ENCODE assay signal across 27 cellular contexts in the genomic region with DNA sequence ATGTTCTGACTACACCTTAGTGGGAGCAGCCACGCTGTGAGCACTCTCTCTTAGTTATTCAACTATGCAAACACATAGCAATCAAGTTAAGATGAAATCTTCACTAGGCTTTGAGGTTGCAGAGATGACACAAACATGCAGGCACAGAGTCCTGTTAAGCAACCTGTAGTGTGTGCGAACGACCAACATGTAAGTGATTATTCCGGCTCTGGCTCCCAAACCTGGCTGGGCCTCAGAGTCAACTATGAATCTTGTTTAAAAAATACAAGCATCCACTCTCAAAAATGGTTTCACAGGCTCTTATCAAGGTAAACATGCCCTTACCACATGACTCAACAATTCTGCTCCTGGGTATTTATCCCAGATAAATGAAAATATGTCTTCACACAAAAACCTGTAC.
DNase-seq lines count a peak whose midpoint lies in the region; ATAC-seq, FAIRE-seq and TF ChIP-seq lines count a peak whose summit lies in the region.
"Had no signal": no experiment of that assay in that cellular context is flagged by ENCODE, and none has a peak within 500 bp of the region (broad histone marks: within the 10 kb centered on the region; RNA-seq: fewer than 3 reads in every experiment).

No MANE protein-coding gene starts in this region.

- no peak overlapping the region for H4K91ac ChIP-seq in mesenchymal stem cell (ENCODE audit: low read length)

- no peak overlapping the region for H3K18ac ChIP-seq in mesenchymal stem cell (ENCODE audit: low read depth in 1 of 2, low read length in 2 of 2)

- H2AK5ac ChIP-seq in mesenchymal stem cell (ENCODE audit: low read length, severe bottlenecking): no peak overlapping the region

- FAIRE-seq in bronchial epithelial cell (lab: Jason Lieb, UNC): no peak
- FAIRE-seq: A549, urothelium cell line had no signal

- H2BK15ac ChIP-seq in mesenchymal stem cell (ENCODE audit: low read depth, poor library complexity, severe bottlenecking): no peak overlapping the region

- H3K9me3 ChIP-seq in mesenchymal stem cell (ENCODE audit: control insufficient read depth, low read length): no peaks in the 10 kb centered on the region
- H3K9me3 ChIP-seq: A549, gastroesophageal sphincter had no signal

- no peak overlapping the region for H3K4me3 Mint-ChIP-seq in activated naive CD4-positive, alpha-beta T cell treated with anti-CD3 and anti-CD28 coated beads, Interleukin-2, amount 10 ng/mL, durations not matched to agents 7 days and 5 days
- H3K4me3 Mint-ChIP-seq: activated CD4-positive, alpha-beta T cell treated with anti-CD3 and anti-CD28 coated beads, Interleukin-2, amount 10 ng/mL, durations not matched to agents 7 days and 5 days; activated CD8-positive, alpha-beta memory T cell treated with anti-CD3 and anti-CD28 coated beads, Interleukin-2, amount 10 ng/mL, durations not matched to agents 7 days and 5 days; activated T-cell treated with anti-CD3 and anti-CD28 coated beads, Interleukin-2, amount 50 U/mL, for 4 hours; brain; nephron; WTC11 had no signal

- H3K4me3 ChIP-seq in bronchial epithelial cell (ENCODE audit: low read depth, low read length) (no peak overlapping the region), mesenchymal stem cell (ENCODE audit: insufficient read depth in 1 of 2, low read depth in 1 of 2, low read length in 2 of 2) (no peak overlapping the region)
- H3K4me3 ChIP-seq: A549, dorsolateral prefrontal cortex, gastroesophageal sphincter had no signal

- H3K27me3 ChIP-seq in bronchial epithelial cell (ENCODE audit: control insufficient read depth, insufficient read depth, low read length) (no peaks in the 10 kb centered on the region), mesenchymal stem cell (ENCODE audit: control insufficient read depth in 1 of 2, insufficient read depth in 1 of 2, low read length in 2 of 2) (peaks cover 0 to 4% of the 10 kb centered on the region in 2 experiments)
- H3K27me3 ChIP-seq: dorsolateral prefrontal cortex, gastroesophageal sphincter had no signal

- H2BK12ac ChIP-seq in mesenchymal stem cell (ENCODE audit: low read length in 2 of 2): no peak overlapping the region

- no peak overlapping the region for H3K27ac ChIP-seq in mesenchymal stem cell (ENCODE audit: low read length, poor library complexity, severe bottlenecking)
- H3K27ac ChIP-seq: dorsolateral prefrontal cortex, gastroesophageal sphincter had no signal

- H3K4ac ChIP-seq in mesenchymal stem cell (ENCODE audit: low read depth in 1 of 2, low read length in 2 of 2): no peak overlapping the region

- H2AFZ ChIP-seq in mesenchymal stem cell (ENCODE audit: low read depth, low read length): peak overlapping the region; percentile 27

- no peak overlapping the region for H4K8ac ChIP-seq in mesenchymal stem cell (ENCODE audit: low read length)

- H2BK5ac ChIP-seq in mesenchymal stem cell (ENCODE audit: low read depth, low read length, poor library complexity, severe bottlenecking): no peak overlapping the region

- no peak for DNase-seq in activated naive CD4-positive, alpha-beta T cell treated with anti-CD3 and anti-CD28 coated beads, Interleukin-2, amount 50 U/mL, for 72 hours (ENCODE audit: low spot score in 2 of 2)
- no peak for DNase-seq in activated naive CD4-positive, alpha-beta T cell treated with anti-CD3 and anti-CD28 coated beads, Interleukin-2, amount 10 ng/mL, durations not matched to agents 7 days and 5 days
- DNase-seq in NCI-H226: peak; percentile 31
- peak; percentile 26 for DNase-seq in bronchial epithelial cell (ENCODE audit: low read depth)
- no peak for DNase-seq in mesenchymal stem cell
- DNase-seq in NCI-H2029 (lab: John Stamatoyannopoulos, UW): no peak
- DNase-seq in globus pallidus (ENCODE audit: low spot score): no peak
- DNase-seq: activated CD4-positive, alpha-beta T cell treated with anti-CD3 and anti-CD28 coated beads, Interleukin-2, amount 10 ng/mL, durations not matched to agents 7 days and 5 days; activated CD8-positive, alpha-beta memory T cell treated with anti-CD3 and anti-CD28 coated beads, Interleukin-2, amount 10 ng/mL, durations not matched to agents 7 days and 5 days; activated T-cell treated with anti-CD3 and anti-CD28 coated beads, Interleukin-2, amount 50 U/mL, for 4 hours; amniotic stem cell; Calu3; dorsolateral prefrontal cortex; hippocampal formation; mammary epithelial cell; NCI-H1048; NCI-H748 treated with DMSO at 0.1 percent for 48 hours; RPMI8226; stimulated activated naive CD4-positive, alpha-beta T cell had no signal

- H3K36me3 ChIP-seq in bronchial epithelial cell (ENCODE audit: control insufficient read depth, insufficient read depth, low read length) (no peaks in the 10 kb centered on the region), mesenchymal stem cell (ENCODE audit: control insufficient read depth in 1 of 2, insufficient read depth in 2 of 2, low read depth in 1 of 2, low read length in 2 of 2) (no peaks in the 10 kb centered on the region)
- H3K36me3 ChIP-seq: gastroesophageal sphincter had no signal

- H3K27ac Mint-ChIP-seq in activated naive CD4-positive, alpha-beta T cell treated with anti-CD3 and anti-CD28 coated beads, Interleukin-2, amount 50 U/mL, for 72 hours: no peak overlapping the region
- H3K27ac Mint-ChIP-seq in activated naive CD4-positive, alpha-beta T cell treated with anti-CD3 and anti-CD28 coated beads, Interleukin-2, amount 10 ng/mL, durations not matched to agents 7 days and 5 days: no peak overlapping the region
- H3K27ac Mint-ChIP-seq: activated CD4-positive, alpha-beta T cell treated with anti-CD3 and anti-CD28 coated beads, Interleukin-2, amount 10 ng/mL, durations not matched to agents 7 days and 5 days; activated CD8-positive, alpha-beta memory T cell treated with anti-CD3 and anti-CD28 coated beads, Interleukin-2, amount 10 ng/mL, durations not matched to agents 7 days and 5 days; brain; nephron; WTC11 had no signal

- TF ChIP-seq CTCF in bronchial epithelial cell (IDR thresholded peaks at IDR 0.05; ENCODE audit: insufficient read depth, low read length, severe bottlenecking): no peak

- CTCF ChIA-PET in activated naive CD4-positive, alpha-beta T cell treated with anti-CD3 and anti-CD28 coated beads, Interleukin-2, amount 10 ng/mL, durations not matched to agents 7 days and 5 days (lab: Charles Lee): interaction anchor here (1.2 kb wide), 1 partner anchor 9 kb away, joined by 3 read pairs; no protein-coding TSS in a partner anchor

- H3K14ac ChIP-seq in mesenchymal stem cell (ENCODE audit: low read length in 2 of 2): no peak overlapping the region

- no peak overlapping the region for H3K9ac ChIP-seq in mesenchymal stem cell (ENCODE audit: low read length)

- no peaks in the 10 kb centered on the region for H3K9me3 Mint-ChIP-seq in activated naive CD4-positive, alpha-beta T cell treated with anti-CD3 and anti-CD28 coated beads, Interleukin-2, amount 50 U/mL, for 72 hours
- no peaks in the 10 kb centered on the region for H3K9me3 Mint-ChIP-seq in activated naive CD4-positive, alpha-beta T cell treated with anti-CD3 and anti-CD28 coated beads, Interleukin-2, amount 10 ng/mL, durations not matched to agents 7 days and 5 days
- H3K9me3 Mint-ChIP-seq: activated CD4-positive, alpha-beta T cell treated with anti-CD3 and anti-CD28 coated beads, Interleukin-2, amount 10 ng/mL, durations not matched to agents 7 days and 5 days; activated T-cell treated with anti-CD3 and anti-CD28 coated beads, Interleukin-2, amount 50 U/mL, for 4 hours; nephron; WTC11 had no signal

- H3K36me3 Mint-ChIP-seq in activated naive CD4-positive, alpha-beta T cell treated with anti-CD3 and anti-CD28 coated beads, Interleukin-2, amount 50 U/mL, for 72 hours: no peaks in the 10 kb centered on the region
- H3K36me3 Mint-ChIP-seq in activated naive CD4-positive, alpha-beta T cell treated with anti-CD3 and anti-CD28 coated beads, Interleukin-2, amount 10 ng/mL, durations not matched to agents 7 days and 5 days: no peaks in the 10 kb centered on the region
- H3K36me3 Mint-ChIP-seq: activated CD8-positive, alpha-beta memory T cell treated with anti-CD3 and anti-CD28 coated beads, Interleukin-2, amount 10 ng/mL, durations not matched to agents 7 days and 5 days; brain; WTC11 had no signal

- ATAC-seq in activated naive CD4-positive, alpha-beta T cell treated with anti-CD3 and anti-CD28 coated beads, Interleukin-2, amount 50 U/mL, for 72 hours: peak; percentile 55 to 71
- ATAC-seq in HG03135 (IDR thresholded peaks at IDR 0.05; ENCODE audit: unreplicated experiment): no peak
- ATAC-seq: A549; activated CD8-positive, alpha-beta memory T cell treated with anti-CD3 and anti-CD28 coated beads, Interleukin-2, amount 10 ng/mL, durations not matched to agents 7 days and 5 days; activated T-cell treated with anti-CD3 and anti-CD28 coated beads, Interleukin-2, amount 50 U/mL, for 4 hours; gastroesophageal sphincter; HCT116; WTC11 had no signal

- peaks cover 3% of the 10 kb centered on the region for H3K4me1 ChIP-seq in mesenchymal stem cell (ENCODE audit: control insufficient read depth, insufficient read depth, low read depth, low read length)

- H3K4me2 ChIP-seq in mesenchymal stem cell (ENCODE audit: low read length, poor library complexity, severe bottlenecking): no peak overlapping the region
- H3K4me2 ChIP-seq: A549 had no signal

- H3K27me3 Mint-ChIP-seq in activated naive CD4-positive, alpha-beta T cell treated with anti-CD3 and anti-CD28 coated beads, Interleukin-2, amount 10 ng/mL, durations not matched to agents 7 days and 5 days: peaks cover 7% of the 10 kb centered on the region
- H3K27me3 Mint-ChIP-seq: brain had no signal

- no peaks in the 10 kb centered on the region for H3K79me1 ChIP-seq in mesenchymal stem cell (replicated peaks; ENCODE audit: low read length, poor library complexity, severe bottlenecking)

- H2BK120ac ChIP-seq in mesenchymal stem cell (ENCODE audit: low read depth, low read length): no peak overlapping the region

- WGBS in mesenchymal stem cell: 91% methylated on average over 4 of the region's 4 CpGs

- no peaks in the 10 kb centered on the region for H3K4me1 Mint-ChIP-seq in activated naive CD4-positive, alpha-beta T cell treated with anti-CD3 and anti-CD28 coated beads, Interleukin-2, amount 10 ng/mL, durations not matched to agents 7 days and 5 days
- H3K4me1 Mint-ChIP-seq: activated CD8-positive, alpha-beta memory T cell treated with anti-CD3 and anti-CD28 coated beads, Interleukin-2, amount 10 ng/mL, durations not matched to agents 7 days and 5 days had no signal

- no peak overlapping the region for H3K23ac ChIP-seq in mesenchymal stem cell (ENCODE audit: low read length in 2 of 2)

Comparison
In these comparisons a context has a peak if more than half of its experiments do, and no peak if none do; other contexts are left out.
1. DNase-seq: peak in NCI-H226 (single experiment) and bronchial epithelial cell (single experiment); none in activated naive CD4-positive, alpha-beta T cell treated with anti-CD3 and anti-CD28 coated beads, Interleukin-2, amount 50 U/mL, for 72 hours (0 of 2), activated naive CD4-positive, alpha-beta T cell treated with anti-CD3 and anti-CD28 coated beads, Interleukin-2, amount 10 ng/mL, durations not matched to agents 7 days and 5 days (single experiment), mesenchymal stem cell (single experiment), NCI-H2029 (single experiment) and globus pallidus (single experiment).